ENCODE assay signal across 23 cellular contexts in genomic region chr1:164423136-164423535, GRCh38.
DNase-seq lines count a peak whose midpoint lies in the region; ATAC-seq and TF ChIP-seq lines count a peak whose summit lies in the region.
"Had no signal": no experiment of that assay in that cellular context is flagged by ENCODE, and none has a peak within 500 bp of the region (broad histone marks: within the 10 kb centered on the region; RNA-seq: fewer than 3 reads in every experiment).

No MANE protein-coding gene starts in this region.

- no peaks in the 10 kb centered on the region for H3K36me3 ChIP-seq in hepatocyte (replicated peaks; ENCODE audit: insufficient read depth, low read depth)
- H3K36me3 ChIP-seq: BLaER1 treated with 17β-estradiol and CSF1 and Interleukin-3, amounts not matched to agents 10 nM and 100 nM had no signal

- H4K20me1 ChIP-seq in hepatocyte (ENCODE audit: insufficient read depth, poor library complexity, severe bottlenecking), result no peaks in the 10 kb centered on the region
- H4K20me1 ChIP-seq: BLaER1 treated with 17β-estradiol and CSF1 and Interleukin-3, amounts not matched to agents 10 nM and 100 nM had no signal

- H3K27me3 ChIP-seq in hepatocyte, result no peaks in the 10 kb centered on the region
- H3K27me3 ChIP-seq: BLaER1 treated with 17β-estradiol and CSF1 and Interleukin-3, amounts not matched to agents 10 nM and 100 nM had no signal

- H3K4me2 ChIP-seq in hepatocyte, result no peak overlapping the region
- H3K4me2 ChIP-seq: BLaER1 treated with 17β-estradiol and CSF1 and Interleukin-3, amounts not matched to agents 10 nM and 100 nM had no signal

- TF ChIP-seq CTCF in hepatocyte (IDR thresholded peaks at IDR 0.05; ENCODE audit: poor library complexity), result no peak

- H2AFZ ChIP-seq in hepatocyte, result no peak overlapping the region

- no peaks in the 10 kb centered on the region for H3K9me3 Mint-ChIP-seq in stimulated activated naive CD8-positive, alpha-beta T cell treated with anti-CD3 and anti-CD28 coated beads, Interleukin-15, amount 100 ng/mL, for 72 hours

- no peaks in the 10 kb centered on the region for H3K9me3 ChIP-seq in hepatocyte (ENCODE audit: low read depth)
- H3K9me3 ChIP-seq: BLaER1 treated with 17β-estradiol and CSF1 and Interleukin-3, amounts not matched to agents 10 nM and 100 nM had no signal

- peak; percentile 14 for DNase-seq in Daoy (ENCODE audit: low read depth)
- DNase-seq in amniotic epithelial cell (ENCODE audit: low read depth), result peak; percentile 30
- peak; percentile 1 for DNase-seq in epithelial cell of prostate (ENCODE audit: low read depth, low spot score)
- DNase-seq in kidney tubule cell (ENCODE audit: low spot score), result peak; percentile 8
- no peak for DNase-seq in NCI-H82 treated with DMSO at 0.1 percent for 48 hours (lab: John Stamatoyannopoulos, UW; ENCODE audit: unreplicated experiment)
- DNase-seq in hepatocyte (ENCODE audit: low spot score), result no peak
- no peak for DNase-seq in stimulated activated naive CD8-positive, alpha-beta T cell treated with anti-CD3 and anti-CD28 coated beads, Interleukin-15, amount 100 ng/mL, for 72 hours
- DNase-seq: AML-193; CD4-positive, alpha-beta T cell; DMS53; GF-D8; Karpas-422; NCI-H1092; NCI-H1417 treated with DMSO at 0.1 percent for 48 hours; NCI-H1694 treated with DMSO at 0.1 percent for 48 hours; NCI-H2081; NCI-H2227 treated with DMSO at 0.1 percent for 48 hours; NCI-H526 treated with DMSO at 0.1 percent for 48 hours; RPMI8226; SHP77 had no signal

- no peak overlapping the region for H3K4me3 ChIP-seq in hepatocyte
- H3K4me3 ChIP-seq: BLaER1 treated with 17β-estradiol and CSF1 and Interleukin-3, amounts not matched to agents 10 nM and 100 nM had no signal

- H3K27ac Mint-ChIP-seq in stimulated activated naive CD8-positive, alpha-beta T cell treated with anti-CD3 and anti-CD28 coated beads, Interleukin-15, amount 100 ng/mL, for 72 hours, result no peak overlapping the region
- H3K27ac Mint-ChIP-seq: CD4-positive, alpha-beta T cell had no signal

- 73% methylated on average over 1 of the region's 1 CpG for WGBS in hepatocyte (ENCODE audit: low lambda C conversion rate, missing lambda C conversion rate)

- H3K27me3 Mint-ChIP-seq in stimulated activated naive CD8-positive, alpha-beta T cell treated with anti-CD3 and anti-CD28 coated beads, Interleukin-15, amount 100 ng/mL, for 72 hours, result no peaks in the 10 kb centered on the region
- H3K27me3 Mint-ChIP-seq: CD4-positive, alpha-beta T cell had no signal

- H3K9me2 ChIP-seq in hepatocyte (replicated peaks; ENCODE audit: insufficient read depth), result no peaks in the 10 kb centered on the region

- H3K27ac ChIP-seq in epithelial cell of prostate (no peak overlapping the region), hepatocyte (no peak overlapping the region)
- H3K27ac ChIP-seq: BLaER1 treated with 17β-estradiol and CSF1 and Interleukin-3, amounts not matched to agents 10 nM and 100 nM had no signal

- H3K4me3 Mint-ChIP-seq in stimulated activated naive CD8-positive, alpha-beta T cell treated with anti-CD3 and anti-CD28 coated beads, Interleukin-15, amount 100 ng/mL, for 72 hours, result no peak overlapping the region
- H3K4me3 Mint-ChIP-seq: CD4-positive, alpha-beta T cell had no signal

- no peaks in the 10 kb centered on the region for H3K4me1 Mint-ChIP-seq in stimulated activated naive CD8-positive, alpha-beta T cell treated with anti-CD3 and anti-CD28 coated beads, Interleukin-15, amount 100 ng/mL, for 72 hours

- ATAC-seq in stimulated activated naive CD8-positive, alpha-beta T cell treated with anti-CD3 and anti-CD28 coated beads, Interleukin-15, amount 100 ng/mL, for 72 hours, result no peak
- ATAC-seq in HG02981 (IDR thresholded peaks at IDR 0.05; ENCODE audit: unreplicated experiment), result no peak
- ATAC-seq: HepG2 had no signal

- H3K4me1 ChIP-seq in hepatocyte (ENCODE audit: insufficient read depth), result no peaks in the 10 kb centered on the region
- H3K4me1 ChIP-seq: BLaER1 treated with 17β-estradiol and CSF1 and Interleukin-3, amounts not matched to agents 10 nM and 100 nM had no signal

- H3K79me2 ChIP-seq in hepatocyte, result no peaks in the 10 kb centered on the region

Comparison
In these comparisons a context has a peak if more than half of its experiments do, and no peak if none do; other contexts are left out.
1. DNase-seq: peak in Daoy (single experiment), amniotic epithelial cell (single experiment), epithelial cell of prostate (single experiment) and kidney tubule cell (single experiment); none in NCI-H82 treated with DMSO at 0.1 percent for 48 hours (single experiment), hepatocyte (single experiment) and stimulated activated naive CD8-positive, alpha-beta T cell treated with anti-CD3 and anti-CD28 coated beads, Interleukin-15, amount 100 ng/mL, for 72 hours (0 of 2).